Comparison of ENCODE assay signal across 24 cellular contexts in genomic region chr1:77336730-77337129, GRCh38. TPM values are rescaled to one million over a fixed set of nuclear protein-coding genes. Genes with fewer than 3 reads are reported as not detected.
"Had no signal": no experiment of that assay in that cellular context is flagged by ENCODE, and none has a peak within 500 bp of the region (broad histone marks: within the 10 kb centered on the region; RNA-seq: fewer than 3 reads in every experiment).

No MANE protein-coding gene starts in this region.

- H3K4me3 ChIP-seq: MG63, SJSA1, SK-N-MC had no signal

- H3K4me1 ChIP-seq: SJSA1 had no signal

- H3K27ac ChIP-seq: SJSA1, SK-N-MC had no signal

- DNase-seq: IMR-90, Karpas-422, KG1, MG63, NCI-H1092, NCI-H1105 treated with DMSO at 0.1 percent for 48 hours, NCI-H1417 treated with DMSO at 0.1 percent for 48 hours, NCI-H146, NCI-H1694 treated with DMSO at 0.1 percent for 48 hours, NCI-H1930, NCI-H2081, NCI-H2107, NCI-H226, NCI-H446, NCI-H510A, NCI-H524 treated with DMSO at 0.1 percent for 48 hours, NCI-H69, NCI-H774, Right ventricle myocardium superior, RPMI8226, SIG-M5 had no signal

- FAIRE-seq: HepG2 had no signal

- H3K9me3 ChIP-seq: SJSA1 had no signal

- H3K27me3 ChIP-seq: MG63, SJSA1 had no signal

- H3K36me3 ChIP-seq: MG63, SJSA1 had no signal

RNA-seq across cellular contexts. Expression of gene AK5, which starts 54.9 kb away (rescaled TPM):
- total RNA-seq: HepG2 had no signal
- polyA plus RNA-seq: HepG2 had no signal
